In genomic region chr15:49624046-49624445, GRCh38 we compare ENCODE assay signal across 18 cellular contexts. TPM values are rescaled to one million over a fixed set of nuclear protein-coding genes. Genes with fewer than 3 reads are reported as not detected.
DNase-seq lines count a peak whose midpoint lies in the region; ATAC-seq and TF ChIP-seq lines count a peak whose summit lies in the region.
"Had no signal": no experiment of that assay in that cellular context is flagged by ENCODE, and none has a peak within 500 bp of the region (broad histone marks: within the 10 kb centered on the region; RNA-seq: fewer than 3 reads in every experiment).

No MANE protein-coding gene starts in this region.

- TF ChIP-seq CTCF in AG04449 (IDR thresholded peaks at IDR 0.05; ENCODE audit: insufficient read depth, low read length, missing control alignments) (no peak), colonic mucosa (IDR thresholded peaks at IDR 0.05) (no peak)

- H3K27ac ChIP-seq in colonic mucosa = no peak overlapping the region
- H3K27ac ChIP-seq: C4-2B had no signal

- POLR2A ChIA-PET in AG04449 (lab: Yijun Ruan, JAX) = interaction anchor here (0.6 kb wide), 1 partner anchor 246 kb away, joined by 3 read pairs; no protein-coding TSS in a partner anchor

- peak; percentile 83 for DNase-seq in AG04449 (ENCODE audit: low read depth, low spot score)
- DNase-seq in ELR (ENCODE audit: low read depth) = peak; percentile 89
- peak; percentile 45 for DNase-seq in amniotic epithelial cell (ENCODE audit: low read depth)
- DNase-seq in foreskin melanocyte = peak; percentile 95
- DNase-seq in colonic mucosa = no peak
- DNase-seq in OCI-M2 (lab: John Stamatoyannopoulos, UW; ENCODE audit: unreplicated experiment) = no peak
- DNase-seq in NCI-H510A (lab: John Stamatoyannopoulos, UW) = no peak
- DNase-seq: activated CD4-positive, alpha-beta T cell treated with anti-CD3 and anti-CD28 coated beads for 48 hours; endodermal cell; head of caudate nucleus; kidney glomerular epithelial cell; NCI-H1436 treated with DMSO at 0.1 percent for 48 hours; NCI-H69; T-helper 17 cell; transverse colon had no signal

- no peaks in the 10 kb centered on the region for H3K36me3 ChIP-seq in colonic mucosa
- H3K36me3 ChIP-seq: breast epithelium had no signal

- no peaks in the 10 kb centered on the region for H3K27me3 ChIP-seq in colonic mucosa
- H3K27me3 ChIP-seq: breast epithelium, transverse colon had no signal

- H3K4me1 ChIP-seq in colonic mucosa = no peaks in the 10 kb centered on the region

- ATAC-seq in GM18867 (IDR thresholded peaks at IDR 0.05; ENCODE audit: unreplicated experiment) = no peak
- ATAC-seq: T-helper 17 cell had no signal

- H3K4me3 ChIP-seq in AG04449 (ENCODE audit: low read depth, low read length) (no peak overlapping the region), colonic mucosa (no peak overlapping the region)
- H3K4me3 ChIP-seq: transverse colon had no signal

- CTCF ChIA-PET in AG04449 (lab: Yijun Ruan, JAX) = interaction anchor here (1.4 kb wide), 1 partner anchor 278 kb away, joined by 7 read pairs; no protein-coding TSS in a partner anchor

- H3K9me3 ChIP-seq in colonic mucosa = no peaks in the 10 kb centered on the region

- no peak overlapping the region for H3K9ac ChIP-seq in colonic mucosa (ENCODE audit: low read depth in 2 of 2, low read length in 2 of 2)

- intact Hi-C loops in colonic mucosa (cut with DNase I) = no loop called here

RNA-seq across cellular contexts. Expression of gene DTWD1, which starts 3.2 kb away (rescaled TPM):
- 10 to 100 TPM; 18.4 to 18.7 TPM for total RNA-seq in colonic mucosa

RNA-seq across cellular contexts. Expression of gene FAM227B, which starts 3.4 kb away (rescaled TPM):
- total RNA-seq in colonic mucosa = 1 to 10 TPM; 1.0 to 2.3 TPM

Comparison
In these comparisons a context has a peak if more than half of its experiments do, and no peak if none do; other contexts are left out.
1. DNase-seq: peak in AG04449 (single experiment), ELR (single experiment), amniotic epithelial cell (single experiment) and foreskin melanocyte (single experiment); none in colonic mucosa (single experiment), OCI-M2 (single experiment) and NCI-H510A (single experiment).